ENCODE assay signal across 8 cellular contexts in genomic region chr19:18279516-18280246, GRCh38. TPM values are rescaled to one million over a fixed set of nuclear protein-coding genes. Genes with fewer than 3 reads are reported as not detected.
A peak's percentile ranks its signal among the peaks of the same experiment; 100 is the strongest.
DNase-seq lines count a peak whose midpoint lies in the region; ATAC-seq, FAIRE-seq and TF ChIP-seq lines count a peak whose summit lies in the region.

No MANE protein-coding gene starts in this region.

- CTCF ChIA-PET in A549 (lab: Yijun Ruan, JAX): interaction anchor here (0.6 to 10.2 kb wide), 35 partner anchors 11 to 134 kb away, joined by 3 to 158 read pairs (median 5); partner anchors contain the start of genes LSM4, MPV17L2 and PDE4C

- H3K27me3 ChIP-seq in Loucy (ENCODE audit: insufficient read depth, low read length, poor library complexity, severe bottlenecking): peaks cover 4% of the 10 kb centered on the region

- TF ChIP-seq POLR2A in A549 (IDR thresholded peaks at IDR 0.05; ENCODE audit: low read length): no peak

- peak overlapping the region; percentile 95 to 99 for H3K27ac ChIP-seq in A549

- TF ChIP-seq EP300 in A549 (IDR thresholded peaks at IDR 0.05): no peak

- peaks cover 10% of the 10 kb centered on the region for H3F3A ChIP-seq in Loucy (ENCODE audit: low read depth)

- peak; percentile 75 to 78 for TF ChIP-seq RAD21 in A549 (conservative IDR thresholded peaks at IDR 0.05 in 1 of 2, IDR thresholded peaks at IDR 0.05 in 1 of 2)

- peaks cover 68% of the 10 kb centered on the region for H3K79me2 ChIP-seq in Loucy (ENCODE audit: insufficient read depth, low read length)

- POLR2A ChIA-PET in A549 (lab: Yijun Ruan, JAX): interaction anchor here (0.6 to 5.8 kb wide), 16 partner anchors 10 to 292 kb away, joined by 3 to 235 read pairs (median 10); partner anchors contain the start of genes GDF15, LSM4, RAB3A and SSBP4

- peak overlapping the region; percentile 99 for H3K9ac ChIP-seq in Loucy (ENCODE audit: low read depth, low read length, poor library complexity, severe bottlenecking)

- H2AFZ ChIP-seq in Loucy (ENCODE audit: low read length): no peak overlapping the region

- peak overlapping the region; percentile 97 for H3K4me3 ChIP-seq in A549
- peak overlapping the region; percentile 84 for H3K4me3 ChIP-seq in Loucy (ENCODE audit: low read length, poor library complexity, severe bottlenecking)
- H3K4me3 ChIP-seq in fibroblast of pulmonary artery (replicated peaks; ENCODE audit: low read depth, low read length): peak overlapping the region; percentile 96

- no peaks in the 10 kb centered on the region for H3K36me3 ChIP-seq in Loucy (ENCODE audit: insufficient read depth, low read length)

- ATAC-seq in A549: peak; percentile 21 to 52; a peak in 4 of 6 replicates
- peak; percentile 23 for ATAC-seq in GM18909 (IDR thresholded peaks at IDR 0.05; ENCODE audit: poor library complexity, unreplicated experiment)
- ATAC-seq in natural killer cell treated with Interleukin-12 subunit alpha and Interleukin-12 subunit beta and Interleukin-15 and Interleukin-18, amount 100 ng/mL, for 72 hours: peak; percentile 49 to 66

- peak overlapping the region; percentile 86 for H3K4me2 ChIP-seq in A549
- peak overlapping the region; percentile 82 for H3K4me2 ChIP-seq in Loucy (ENCODE audit: low read depth, low read length, poor library complexity, severe bottlenecking)

- peak; percentile 65 to 91 for DNase-seq in A549 (ENCODE audit: low read depth in 1 of 2, low spot score in 1 of 2)
- peak; percentile 98 for DNase-seq in RPMI8226
- DNase-seq in activated effector memory CD4-positive, alpha-beta T cell treated with Interleukin-2 at 50 U/mL for 16 hours: peak; percentile 93
- DNase-seq in fibroblast of pulmonary artery (ENCODE audit: low read depth): peak; percentile 94
- peak; percentile 94 for DNase-seq in natural killer cell treated with Interleukin-12 subunit alpha and Interleukin-12 subunit beta and Interleukin-15 and Interleukin-18, amount 100 ng/mL, for 72 hours (ENCODE audit: low spot score)
- DNase-seq in stimulated activated naive CD4-positive, alpha-beta T cell treated with Interleukin-2 at 50 U/mL for 16 hours (lab: John Stamatoyannopoulos, UW): peak; percentile 88

- H3K27ac Mint-ChIP-seq in natural killer cell treated with Interleukin-12 subunit alpha and Interleukin-12 subunit beta and Interleukin-15 and Interleukin-18, amount 100 ng/mL, for 72 hours: peak overlapping the region; percentile 94 to 98

- TF ChIP-seq CTCF in A549 (IDR thresholded peaks at IDR 0.05): peak; percentile 86
- TF ChIP-seq CTCF in Loucy (conservative IDR thresholded peaks at IDR 0.05; ENCODE audit: low read length): peak; percentile 97
- peak; percentile 84 for TF ChIP-seq CTCF in fibroblast of pulmonary artery (IDR thresholded peaks at IDR 0.05; ENCODE audit: low read length, missing control alignments)

- WGBS in A549 (ENCODE audit: missing lambda C conversion rate): under 1% methylated on average over 46 of the region's 55 CpGs

- H3K4me1 ChIP-seq in A549 (peaks cover 42% of the 10 kb centered on the region), Loucy (ENCODE audit: insufficient read depth, low read length, poor library complexity, severe bottlenecking) (peaks cover 24% of the 10 kb centered on the region)

- H3K9me3 ChIP-seq in A549 (no peaks in the 10 kb centered on the region), Loucy (ENCODE audit: insufficient read depth, low read depth, low read length) (no peaks in the 10 kb centered on the region)

- H3K27me3 Mint-ChIP-seq in natural killer cell treated with Interleukin-12 subunit alpha and Interleukin-12 subunit beta and Interleukin-15 and Interleukin-18, amount 100 ng/mL, for 72 hours: no peaks in the 10 kb centered on the region

- H3K4me3 Mint-ChIP-seq in natural killer cell treated with Interleukin-12 subunit alpha and Interleukin-12 subunit beta and Interleukin-15 and Interleukin-18, amount 100 ng/mL, for 72 hours: peak overlapping the region; percentile 94

- H3K9me3 Mint-ChIP-seq in natural killer cell treated with Interleukin-12 subunit alpha and Interleukin-12 subunit beta and Interleukin-15 and Interleukin-18, amount 100 ng/mL, for 72 hours: no peaks in the 10 kb centered on the region

- H4K20me1 ChIP-seq in Loucy (ENCODE audit: insufficient read depth, low read length, poor library complexity, severe bottlenecking): peaks cover 28% of the 10 kb centered on the region

- no peaks in the 10 kb centered on the region for H3K9me2 ChIP-seq in Loucy (replicated peaks; ENCODE audit: low read depth, low read length)

- H3K36me3 Mint-ChIP-seq in natural killer cell treated with Interleukin-12 subunit alpha and Interleukin-12 subunit beta and Interleukin-15 and Interleukin-18, amount 100 ng/mL, for 72 hours: peaks cover 11% of the 10 kb centered on the region

- no peak for FAIRE-seq in A549 (lab: Jason Lieb, UNC)

- H3K4me1 Mint-ChIP-seq in natural killer cell treated with Interleukin-12 subunit alpha and Interleukin-12 subunit beta and Interleukin-15 and Interleukin-18, amount 100 ng/mL, for 72 hours (ENCODE audit: low read depth in 2 of 2): peaks cover 28 to 31% of the 10 kb centered on the region in 2 donors

TF ChIP-seq in A549, 52 proteins besides CTCF, POLR2A, EP300 and RAD21 (continues in another document):
- TF ChIP-seq SREBF2 (IDR thresholded peaks at IDR 0.05): no peak
- TF ChIP-seq FOXS1 (CRISPR knock-in tag; IDR thresholded peaks at IDR 0.05): no peak
- TF ChIP-seq E2F6 (IDR thresholded peaks at IDR 0.05; ENCODE audit: borderline replicate concordance, low read depth): no peak
- TF ChIP-seq MAX (IDR thresholded peaks at IDR 0.05): 0 out of 2 replicates have a peak, but pooled peaks have one; percentile 10
- TF ChIP-seq JUN (IDR thresholded peaks at IDR 0.05): peak in 1 of 2 experiments; percentile 61; a peak in 4 of 5 replicates
- TF ChIP-seq ESRRA (IDR thresholded peaks at IDR 0.05; ENCODE audit: borderline replicate concordance, low read length): no peak
- no peak for TF ChIP-seq FOSB (CRISPR knock-in tag; IDR thresholded peaks at IDR 0.05)
- no peak for TF ChIP-seq NR3C1 (IDR thresholded peaks at IDR 0.05)
- TF ChIP-seq GATA3 (IDR thresholded peaks at IDR 0.05; ENCODE audit: borderline replicate concordance): no peak
- no peak for TF ChIP-seq ZSCAN20 (CRISPR knock-in tag; IDR thresholded peaks at IDR 0.05)
- no peak for TF ChIP-seq NFE2L2 (conservative IDR thresholded peaks at IDR 0.05; ENCODE audit: low read length)
- TF ChIP-seq SMC3 (IDR thresholded peaks at IDR 0.05): peak; percentile 62
- no peak for TF ChIP-seq RFX5 (IDR thresholded peaks at IDR 0.05)
- no peak for TF ChIP-seq MAZ (IDR thresholded peaks at IDR 0.05; ENCODE audit: borderline replicate concordance, low read depth, low read length)
- TF ChIP-seq PHF8 (IDR thresholded peaks at IDR 0.05; ENCODE audit: borderline replicate concordance, low read depth): 0 out of 2 replicates have a peak, but pooled peaks have one; percentile 8
- 0 out of 2 replicates have a peak, but pooled peaks have one; percentile 46 for TF ChIP-seq POLR2AphosphoS2 (conservative IDR thresholded peaks at IDR 0.05; ENCODE audit: low read length)
- no peak; the same call in 1 of the 2 replicates for TF ChIP-seq TFCP2L1 (CRISPR knock-in tag; IDR thresholded peaks at IDR 0.05)

RNA-seq across cellular contexts. Expression of gene JUND, which starts 1.7 kb away (rescaled TPM):
- polyA plus RNA-seq in A549 (2011; rRNA removed): 52.9 and 68.9 TPM in 2 replicates
- 96.0 and 202 TPM in 2 replicates for polyA plus RNA-seq in A549 (2012; cell fraction: cytosol; rRNA removed)
- polyA plus RNA-seq in A549 (2012; cell fraction: nucleus; rRNA removed): 69.5 and 147 TPM in 2 replicates
- 52.6 to 70.4 TPM (median 65.1 TPM) in 3 replicates for polyA plus RNA-seq in A549 (2017; fragmentation: RNase III; extraction: RNeasy Plus Mini Kit Qiagen cat#74134 plus additional on column Dnase treatment)
- polyA minus RNA-seq in A549 (2011; rRNA and poly(A)+ RNA removed): 23.0 and 35.5 TPM in 2 replicates
- total RNA-seq in natural killer cell treated with Interleukin-12 subunit alpha and Interleukin-12 subunit beta and Interleukin-15 and Interleukin-18, amount 100 ng/mL, for 72 hours: 100 to 1,000 TPM; 218 to 267 TPM

RNA-seq across cellular contexts. Expression of gene IQCN, which starts 5.4 kb away (rescaled TPM):
- 0.34 and 0.63 TPM in 2 replicates for polyA plus RNA-seq in A549 (2011; rRNA removed)
- polyA plus RNA-seq in A549 (2012; cell fraction: cytosol; rRNA removed): 0.17 and 0.21 TPM in 2 replicates
- 2.2 and 2.4 TPM in 2 replicates for polyA plus RNA-seq in A549 (2012; cell fraction: nucleus; rRNA removed)
- polyA plus RNA-seq in A549 (2017; fragmentation: RNase III; extraction: RNeasy Plus Mini Kit Qiagen cat#74134 plus additional on column Dnase treatment): 0.49 to 0.64 TPM (median 0.50 TPM) in 3 replicates
- polyA minus RNA-seq in A549 (2011; rRNA and poly(A)+ RNA removed): 1.5 and 2.2 TPM in 2 replicates
- 1 to 10 TPM; 1.5 to 4.0 TPM for total RNA-seq in natural killer cell treated with Interleukin-12 subunit alpha and Interleukin-12 subunit beta and Interleukin-15 and Interleukin-18, amount 100 ng/mL, for 72 hours

RNA-seq across cellular contexts. Expression of gene LSM4, which starts 43.2 kb away (rescaled TPM):
- polyA plus RNA-seq in A549 (2011; rRNA removed): 106 and 154 TPM in 2 replicates
- polyA plus RNA-seq in A549 (2012; cell fraction: cytosol; rRNA removed): 311 and 362 TPM in 2 replicates
- 158 and 166 TPM in 2 replicates for polyA plus RNA-seq in A549 (2012; cell fraction: nucleus; rRNA removed)
- 169 to 180 TPM (median 171 TPM) in 3 replicates for polyA plus RNA-seq in A549 (2017; fragmentation: RNase III; extraction: RNeasy Plus Mini Kit Qiagen cat#74134 plus additional on column Dnase treatment)
- 51.2 and 54.0 TPM in 2 replicates for polyA minus RNA-seq in A549 (2011; rRNA and poly(A)+ RNA removed)
- 100 to 1,000 TPM; 153 to 223 TPM for total RNA-seq in natural killer cell treated with Interleukin-12 subunit alpha and Interleukin-12 subunit beta and Interleukin-15 and Interleukin-18, amount 100 ng/mL, for 72 hours

RNA-seq across cellular contexts. Expression of gene PDE4C, which starts 53.4 kb away (rescaled TPM):
- polyA plus RNA-seq in A549 (2011; rRNA removed) (0.25 and 0.54 TPM in 2 replicates), A549 (2017; fragmentation: RNase III; extraction: RNeasy Plus Mini Kit Qiagen cat#74134 plus additional on column Dnase treatment) (0.34 to 0.65 TPM (median 0.55 TPM) in 3 replicates)
- 0.33 and 0.53 TPM in 2 replicates for polyA plus RNA-seq in A549 (2012; cell fraction: cytosol; rRNA removed)
- 2.6 and 3.3 TPM in 2 replicates for polyA plus RNA-seq in A549 (2012; cell fraction: nucleus; rRNA removed)
- polyA minus RNA-seq in A549 (2011; rRNA and poly(A)+ RNA removed): 0.21 TPM in 1 of 2 replicates, not detected in the other
- 1 to 10 TPM in 1 of 2 donors, under 1 TPM in 1; 0.22 to 1.4 TPM for total RNA-seq in natural killer cell treated with Interleukin-12 subunit alpha and Interleukin-12 subunit beta and Interleukin-15 and Interleukin-18, amount 100 ng/mL, for 72 hours

Comparison
In these comparisons a context has a peak if more than half of its experiments do, and no peak if none do; other contexts are left out.
1. Peak in every context shown above with its lines: DNase-seq, ATAC-seq, H3K4me3 ChIP-seq and H3K27ac ChIP-seq.